Comparison of ENCODE assay signal across 8 cellular contexts in genomic region chr12:21657336-21658077, GRCh38. TPM values are rescaled to one million over a fixed set of nuclear protein-coding genes. Genes with fewer than 3 reads are reported as not detected.
A peak's percentile ranks its signal among the peaks of the same experiment; 100 is the strongest.
DNase-seq lines count a peak whose midpoint lies in the region; ATAC-seq and TF ChIP-seq lines count a peak whose summit lies in the region.

TSS of gene LDHB (minus strand) at chr12:21657842. CDS start at chr12:21654671, 3,171 bp downstream.

- H3K36me3 ChIP-seq in duodenal mucosa (ENCODE audit: control insufficient read depth in 1 of 2, insufficient read depth in 2 of 2, low read length in 2 of 2) (peaks cover 0 to 11% of the 10 kb centered on the region in 2 donors), lower lobe of right lung (peaks cover 22% of the 10 kb centered on the region)

- H3K27me3 ChIP-seq in duodenal mucosa (ENCODE audit: control insufficient read depth in 1 of 2, insufficient read depth in 2 of 2, low read length in 2 of 2) = peaks cover 0 to 3% of the 10 kb centered on the region in 2 donors
- no peaks in the 10 kb centered on the region for H3K27me3 ChIP-seq in lower lobe of right lung (ENCODE audit: low read depth)

- DNase-seq in NCI-H82 treated with DMSO at 0.1 percent for 48 hours (lab: John Stamatoyannopoulos, UW; ENCODE audit: unreplicated experiment) = peak; percentile 97
- DNase-seq in activated CD4-positive, alpha-beta memory T cell treated with anti-CD3 and anti-CD28 coated beads for 36 hours = peak; percentile 98
- DNase-seq in lower lobe of right lung = peak; percentile 97
- DNase-seq in stimulated activated CD4-positive, alpha-beta T cell treated with anti-CD3 and anti-CD28 coated beads, TNF-alpha, amount 100 ng/mL, for 24 hours (ENCODE audit: low read depth in 3 of 3) = peak; percentile 90 to 96 (median 90)

- H3K9me3 Mint-ChIP-seq in activated CD4-positive, alpha-beta memory T cell treated with anti-CD3 and anti-CD28 coated beads for 36 hours = no peaks in the 10 kb centered on the region

- peak within 1 kb of the TSS; percentile 94 for H3K27ac ChIP-seq in C4-2B
- H3K27ac ChIP-seq in duodenal mucosa (ENCODE audit: low read depth, low read length) = peak within 1 kb of the TSS; percentile 73
- peak within 1 kb of the TSS; percentile 91 for H3K27ac ChIP-seq in lower lobe of right lung

- no peak for TF ChIP-seq CTCF in C4-2B (conservative IDR thresholded peaks at IDR 0.05)
- TF ChIP-seq CTCF in lower lobe of right lung (IDR thresholded peaks at IDR 0.05) = no peak

- H3K4me3 ChIP-seq in duodenal mucosa (ENCODE audit: low read depth in 1 of 2, low read length in 2 of 2) (peak within 1 kb of the TSS; percentile 94 to 95), lower lobe of right lung (peak within 1 kb of the TSS; percentile 83)

- no peaks in the 10 kb centered on the region for H3K27me3 Mint-ChIP-seq in activated CD4-positive, alpha-beta memory T cell treated with anti-CD3 and anti-CD28 coated beads for 36 hours

- peaks cover 38% of the 10 kb centered on the region for H3K36me3 Mint-ChIP-seq in activated CD4-positive, alpha-beta memory T cell treated with anti-CD3 and anti-CD28 coated beads for 36 hours

- ATAC-seq in GM19351 (IDR thresholded peaks at IDR 0.05; ENCODE audit: unreplicated experiment) (peak; percentile 91), HG03521 (IDR thresholded peaks at IDR 0.05; ENCODE audit: unreplicated experiment) (peak; percentile 93), lower lobe of right lung (peak; percentile 98 to 99)

- H3K4me1 Mint-ChIP-seq in activated CD4-positive, alpha-beta memory T cell treated with anti-CD3 and anti-CD28 coated beads for 36 hours (ENCODE audit: low read depth) = peaks cover 60% of the 10 kb centered on the region

- H3K9me3 ChIP-seq in duodenal mucosa (ENCODE audit: control insufficient read depth in 1 of 2, low read length in 2 of 2) (no peaks in the 10 kb centered on the region), lower lobe of right lung (no peaks in the 10 kb centered on the region)

- CTCF ChIA-PET in activated CD4-positive, alpha-beta memory T cell treated with anti-CD3 and anti-CD28 coated beads for 36 hours (lab: Charles Lee) = interaction anchor here (1.0 to 3.2 kb wide), 6 partner anchors 9 to 25 kb away, joined by 3 to 17 read pairs (median 6); no protein-coding TSS in a partner anchor

- peak within 1 kb of the TSS; percentile 95 for H3K27ac Mint-ChIP-seq in activated CD4-positive, alpha-beta memory T cell treated with anti-CD3 and anti-CD28 coated beads for 36 hours

- peak within 1 kb of the TSS; percentile 64 to 84 for H3K9ac ChIP-seq in duodenal mucosa (ENCODE audit: low read depth in 1 of 2, low read length in 2 of 2)

- POLR2A ChIA-PET in activated CD4-positive, alpha-beta memory T cell treated with anti-CD3 and anti-CD28 coated beads for 36 hours (lab: Charles Lee) = interaction anchor here (0.7 to 2.8 kb wide), 22 partner anchors 8 to 967 kb away, joined by 3 to 28 read pairs (median 4); partner anchors contain the start of genes CMAS, ETNK1, GOLT1B and PYROXD1

- peak within 1 kb of the TSS; percentile 98 for H3K4me3 Mint-ChIP-seq in activated CD4-positive, alpha-beta memory T cell treated with anti-CD3 and anti-CD28 coated beads for 36 hours

- intact Hi-C loops in activated CD4-positive, alpha-beta memory T cell treated with anti-CD3 and anti-CD28 coated beads for 36 hours (cut with micrococcal nuclease) = loop anchor here (1.0 to 10.0 kb wide), 7 partner anchors 22 to 887 kb away; partner anchors contain the start of genes C2CD5, CMAS, GOLT1B and PYROXD1
- intact Hi-C loops in lower lobe of right lung (cut with DNase I) = no loop called here

- H3K4me1 ChIP-seq in duodenal mucosa (ENCODE audit: control insufficient read depth in 1 of 2, insufficient read depth in 2 of 2, low read length in 2 of 2) = peaks cover 5 to 10% of the 10 kb centered on the region in 2 donors
- H3K4me1 ChIP-seq in lower lobe of right lung = peaks cover 15% of the 10 kb centered on the region

RNA-seq across cellular contexts. Expression of gene LDHB, which starts in this region (rescaled TPM):
- total RNA-seq in activated CD4-positive, alpha-beta memory T cell treated with anti-CD3 and anti-CD28 coated beads for 36 hours = 1,000 to 10,000 TPM; 1,684 to 1,884 TPM
- 382 TPM for total RNA-seq in lower lobe of right lung

Comparison
In these comparisons a context has a peak if more than half of its experiments do, and no peak if none do; other contexts are left out.
1. Peak in every context shown above with its lines: DNase-seq, ATAC-seq, H3K4me3 ChIP-seq and H3K27ac ChIP-seq.